ENCODE assay signal across 27 cellular contexts in the genomic region with DNA sequence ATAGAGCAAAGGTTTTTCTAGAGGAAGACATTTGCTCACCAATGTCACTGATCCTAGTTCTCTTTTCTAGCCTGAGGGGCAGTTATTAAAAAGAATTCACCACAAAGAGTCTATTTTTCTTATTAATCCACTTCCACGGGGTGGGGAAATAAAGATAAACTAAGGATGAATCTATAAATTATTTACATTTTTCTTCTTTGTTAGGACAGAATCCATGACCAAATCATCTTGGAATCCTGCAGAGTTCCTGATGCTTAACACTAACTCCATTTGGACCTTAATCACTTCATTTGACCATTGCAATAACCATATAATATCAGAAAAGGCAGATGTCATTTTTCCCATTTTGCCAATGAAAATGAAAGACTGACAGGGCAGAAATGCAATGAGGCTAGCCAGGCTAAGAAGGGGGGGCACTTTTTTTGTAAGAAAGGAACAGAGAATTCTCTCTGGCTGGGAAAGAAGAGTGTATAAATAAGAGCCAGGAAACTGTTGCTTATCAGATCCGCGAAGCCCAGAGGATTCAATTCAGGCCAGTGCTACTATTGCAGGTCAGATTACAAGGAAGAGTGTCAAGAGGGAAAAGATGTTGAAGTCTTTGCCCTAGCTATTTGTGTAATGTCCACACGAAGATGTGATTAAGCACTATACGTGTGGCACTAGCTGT.
DNase-seq lines count a peak whose midpoint lies in the region; ATAC-seq and TF ChIP-seq lines count a peak whose summit lies in the region.
"Had no signal": no experiment of that assay in that cellular context is flagged by ENCODE, and none has a peak within 500 bp of the region (broad histone marks: within the 10 kb centered on the region; RNA-seq: fewer than 3 reads in every experiment).

No MANE protein-coding gene starts in this region.

- H2AFZ ChIP-seq in hepatocyte: no peak overlapping the region
- H2AFZ ChIP-seq: parathyroid adenoma had no signal

- no peak for TF ChIP-seq POLR2A in esophagus squamous epithelium (IDR thresholded peaks at IDR 0.05)

- peaks cover 43% of the 10 kb centered on the region for H3K4me1 ChIP-seq in SJSA1 (replicated peaks)
- H3K4me1 ChIP-seq in hepatocyte (ENCODE audit: insufficient read depth): peaks cover 20% of the 10 kb centered on the region
- peaks cover 0 to 8% (median 3%) of the 10 kb centered on the region in 3 donors for H3K4me1 ChIP-seq in esophagus squamous epithelium
- H3K4me1 ChIP-seq: suprapubic skin had no signal

- H3K36me3 ChIP-seq in SJSA1 (no peaks in the 10 kb centered on the region), hepatocyte (replicated peaks; ENCODE audit: insufficient read depth, low read depth) (no peaks in the 10 kb centered on the region), esophagus squamous epithelium (no peaks in the 10 kb centered on the region)
- H3K36me3 ChIP-seq: suprapubic skin had no signal

- no peaks in the 10 kb centered on the region for H4K20me1 ChIP-seq in hepatocyte (ENCODE audit: insufficient read depth, poor library complexity, severe bottlenecking)

- POLR2A ChIA-PET in AG04450 (lab: Yijun Ruan, JAX): no interaction called here

- ATAC-seq in GM18508 (IDR thresholded peaks at IDR 0.05; ENCODE audit: insufficient read depth, unreplicated experiment) (peak; percentile 5), GM19467 (IDR thresholded peaks at IDR 0.05; ENCODE audit: unreplicated experiment) (no peak)
- ATAC-seq: activated CD8-positive, alpha-beta memory T cell treated with anti-CD3 and anti-CD28 coated beads, Interleukin-2, amount 10 ng/mL, durations not matched to agents 7 days and 5 days; left colon; PC-3 had no signal

- intact Hi-C loops in esophagus squamous epithelium (cut with DNase I): no loop called here

- 32% methylated on average over 5 of the region's 5 CpGs for WGBS in hepatocyte (ENCODE audit: low lambda C conversion rate, missing lambda C conversion rate)
- 44 to 59% methylated on average over 5 of the region's 5 CpGs for WGBS in esophagus squamous epithelium, 2 donors

- DNase-seq in AG04450 (ENCODE audit: low read depth, low spot score) (no peak), SJSA1 (ENCODE audit: low read depth in 1 of 2, low spot score in 2 of 2) (no peak), hepatocyte (ENCODE audit: low spot score) (no peak), NCI-H2081 (lab: John Stamatoyannopoulos, UW) (no peak), esophagus squamous epithelium (lab: John Stamatoyannopoulos, UW) (no peak), ecto neural progenitor cell (ENCODE audit: low spot score) (no peak)
- DNase-seq: activated CD4-positive, alpha-beta T cell treated with anti-CD3 and anti-CD28 coated beads, Interleukin-2, amount 10 ng/mL, durations not matched to agents 7 days and 5 days; activated CD8-positive, alpha-beta memory T cell treated with anti-CD3 and anti-CD28 coated beads, Interleukin-2, amount 10 ng/mL, durations not matched to agents 7 days and 5 days; activated naive CD4-positive, alpha-beta T cell treated with anti-CD3 and anti-CD28 coated beads, Interleukin-2, amount 50 U/mL, for 16 hours; CD4-positive, CD25-positive, alpha-beta regulatory T cell; cerebellar nuclear complex; effector CD8-positive, alpha-beta T cell; erythroblast; GDM1; glutamatergic neuron; Karpas-422; left colon; midbrain; NCI-H1048; NCI-H187 treated with DMSO at 0.1 percent for 48 hours; NCI-H226; PC-3; SIG-M5 had no signal

- H3K79me2 ChIP-seq in hepatocyte: no peaks in the 10 kb centered on the region
- H3K79me2 ChIP-seq: parathyroid adenoma had no signal

- peak overlapping the region; percentile 2 for H3K4me2 ChIP-seq in hepatocyte

- no peaks in the 10 kb centered on the region for H3K9me3 ChIP-seq in AG04450 (ENCODE audit: control insufficient read depth, insufficient read depth, low read length)
- no peaks in the 10 kb centered on the region for H3K9me3 ChIP-seq in SJSA1 (replicated peaks)
- H3K9me3 ChIP-seq in hepatocyte (ENCODE audit: low read depth): no peaks in the 10 kb centered on the region
- no peaks in the 10 kb centered on the region for H3K9me3 ChIP-seq in esophagus squamous epithelium
- H3K9me3 ChIP-seq: suprapubic skin had no signal

- CTCF ChIA-PET in AG04450 (lab: Charles Lee): no interaction called here

- TF ChIP-seq CTCF in AG04450 (IDR thresholded peaks at IDR 0.05; ENCODE audit: low read depth, low read length) (no peak), hepatocyte (IDR thresholded peaks at IDR 0.05; ENCODE audit: poor library complexity) (no peak), esophagus squamous epithelium (IDR thresholded peaks at IDR 0.05) (no peak)

- no peaks in the 10 kb centered on the region for H3K9me2 ChIP-seq in hepatocyte (replicated peaks; ENCODE audit: insufficient read depth)

- no peak overlapping the region for H3K4me3 ChIP-seq in AG04450 (ENCODE audit: low read depth, low read length)
- H3K4me3 ChIP-seq in SJSA1: no peak overlapping the region
- no peak overlapping the region for H3K4me3 ChIP-seq in hepatocyte
- no peak overlapping the region for H3K4me3 ChIP-seq in esophagus squamous epithelium
- H3K4me3 ChIP-seq: suprapubic skin had no signal

- H3K27ac ChIP-seq in AG04450 (ENCODE audit: low read depth, low read length) (peak overlapping the region; percentile 66), SJSA1 (0 out of 2 replicates have a peak overlapping the region, but pooled peaks have one; percentile 3), hepatocyte (no peak overlapping the region), esophagus squamous epithelium (no peak overlapping the region)
- H3K27ac ChIP-seq: parathyroid adenoma, suprapubic skin had no signal

- H3K27me3 ChIP-seq in AG04450 (ENCODE audit: control insufficient read depth, insufficient read depth, low read length) (no peaks in the 10 kb centered on the region), SJSA1 (replicated peaks) (no peaks in the 10 kb centered on the region), hepatocyte (no peaks in the 10 kb centered on the region), esophagus squamous epithelium (no peaks in the 10 kb centered on the region)
- H3K27me3 ChIP-seq: suprapubic skin had no signal

Comparison
In these comparisons a context has a peak if more than half of its experiments do, and no peak if none do; other contexts are left out.
1. H3K27ac ChIP-seq: peak in AG04450 (single experiment) and SJSA1 (single experiment); none in hepatocyte (single experiment) and esophagus squamous epithelium (0 of 4).